Comparison of ENCODE assay signal across 8 cellular contexts in genomic region chr5:150640311-150641005, GRCh38. TPM values are rescaled to one million over a fixed set of nuclear protein-coding genes. Genes with fewer than 3 reads are reported as not detected.
DNase-seq lines count a peak whose midpoint lies in the region; ATAC-seq, FAIRE-seq and TF ChIP-seq lines count a peak whose summit lies in the region.

Gene SYNPO (plus strand): TSS chr5:150640660. CDS start chr5:150648276, 7,616 bp downstream.

- no peak for ATAC-seq in GM18520 (IDR thresholded peaks at IDR 0.05; ENCODE audit: unreplicated experiment)
- ATAC-seq in HG03095 (IDR thresholded peaks at IDR 0.05; ENCODE audit: unreplicated experiment) = no peak

- DNase-seq in SKM-1 (lab: John Stamatoyannopoulos, UW; ENCODE audit: unreplicated experiment) = peak; percentile 54
- peak; percentile 96 for DNase-seq in glomerular visceral epithelial cell (ENCODE audit: extremely low spot score)
- DNase-seq in progenitor cell of endocrine pancreas (ENCODE audit: low spot score, unreplicated experiment) = no peak
- no peak for DNase-seq in NCI-H1105 (lab: John Stamatoyannopoulos, UW)
- no peak for DNase-seq in NCI-H2171 treated with DMSO at 0.1 percent for 48 hours (lab: John Stamatoyannopoulos, UW)

- H3K27me3 Mint-ChIP-seq in progenitor cell of endocrine pancreas = peaks cover 2% of the 10 kb centered on the region

- peak within 1 kb of the TSS; percentile 1 for H3K27ac Mint-ChIP-seq in progenitor cell of endocrine pancreas

- FAIRE-seq in G401.6 (lab: Jason Lieb, UNC) = peak; percentile 47

- H3K4me3 Mint-ChIP-seq in progenitor cell of endocrine pancreas (ENCODE audit: low read depth) = no peak within 1 kb of the TSS

- H3K9me3 Mint-ChIP-seq in progenitor cell of endocrine pancreas (ENCODE audit: low read depth) = no peaks in the 10 kb centered on the region

- no peaks in the 10 kb centered on the region for H3K36me3 Mint-ChIP-seq in progenitor cell of endocrine pancreas (ENCODE audit: insufficient read depth)

- H3K4me1 Mint-ChIP-seq in progenitor cell of endocrine pancreas (ENCODE audit: low read depth) = peaks cover 36% of the 10 kb centered on the region

- TF ChIP-seq CTCF in progenitor cell of endocrine pancreas (IDR thresholded peaks at IDR 0.05; ENCODE audit: unreplicated experiment) = no peak

RNA-seq across cellular contexts. Expression of gene SYNPO, which starts in this region (rescaled TPM):
- 1.4 and 1.5 TPM in 2 replicates for total RNA-seq in progenitor cell of endocrine pancreas

Comparison
In these comparisons a context has a peak if more than half of its experiments do, and no peak if none do; other contexts are left out.
1. DNase-seq: peak in SKM-1 (single experiment) and glomerular visceral epithelial cell (single experiment); none in progenitor cell of endocrine pancreas (single experiment), NCI-H1105 (single experiment) and NCI-H2171 treated with DMSO at 0.1 percent for 48 hours (single experiment).